8 cellular contexts compared by ENCODE assay signal in genomic region chr10:100183482-100183881, GRCh38. TPM values are rescaled to one million over a fixed set of nuclear protein-coding genes. Genes with fewer than 3 reads are reported as not detected.
DNase-seq lines count a peak whose midpoint lies in the region; ATAC-seq and TF ChIP-seq lines count a peak whose summit lies in the region.

No MANE protein-coding gene starts in this region.

- no peak for ATAC-seq in DND-41 (ENCODE audit: insufficient read depth, low read depth)
- no peak for ATAC-seq in HG02623 (IDR thresholded peaks at IDR 0.05; ENCODE audit: unreplicated experiment)
- ATAC-seq in GM21367 (IDR thresholded peaks at IDR 0.05; ENCODE audit: unreplicated experiment) = no peak

- H3K4me2 ChIP-seq in DND-41 (ENCODE audit: insufficient read depth, low read length) = peak overlapping the region; percentile 93

- TF ChIP-seq EP300 in tibial nerve (IDR thresholded peaks at IDR 0.05) = peak in 1 of 2 donors; percentile 18

- peak overlapping the region; percentile 100 for H3K4me3 Mint-ChIP-seq in activated naive CD8-positive, alpha-beta T cell

- H3K4me1 ChIP-seq in DND-41 (ENCODE audit: insufficient read depth, low read length) = peaks cover 44% of the 10 kb centered on the region
- peaks cover 37% of the 10 kb centered on the region for H3K4me1 ChIP-seq in mucosa of stomach (ENCODE audit: control insufficient read depth, insufficient read depth, low read length)
- peaks cover 0 to 64% (median 20%) of the 10 kb centered on the region in 4 donors for H3K4me1 ChIP-seq in tibial nerve

- peaks cover 53% of the 10 kb centered on the region for H3K36me3 ChIP-seq in DND-41 (ENCODE audit: insufficient read depth, low read length)
- H3K36me3 ChIP-seq in mucosa of stomach (ENCODE audit: control insufficient read depth, insufficient read depth, low read length) = no peaks in the 10 kb centered on the region
- peaks cover 0 to 41% (median 0%) of the 10 kb centered on the region in 3 donors for H3K36me3 ChIP-seq in tibial nerve

- DNase-seq in DND-41 = no peak
- peak; percentile 92 for DNase-seq in NB4 (ENCODE audit: low read depth)
- DNase-seq in tibial nerve (ENCODE audit: low spot score in 2 of 2) = no peak
- DNase-seq in ureter (ENCODE audit: low spot score) = no peak

- H3K27ac ChIP-seq in DND-41 (ENCODE audit: low read length) = no peak overlapping the region; the same call in 1 of the 2 replicates
- no peak overlapping the region for H3K27ac ChIP-seq in tibial nerve

- peaks cover 3% of the 10 kb centered on the region for H3K36me3 Mint-ChIP-seq in activated naive CD8-positive, alpha-beta T cell

- peak overlapping the region; percentile 90 for H3K9ac ChIP-seq in DND-41 (ENCODE audit: low read depth, low read length)
- peak overlapping the region; percentile 93 for H3K9ac ChIP-seq in mucosa of stomach (ENCODE audit: low read length)

- no peak overlapping the region for H2AFZ ChIP-seq in DND-41 (ENCODE audit: low read depth, low read length)

- peak overlapping the region in 1 of 2 experiments; percentile 86; a peak in 1 of 4 replicates for H3K4me3 ChIP-seq in DND-41 (ENCODE audit: low read depth in 1 of 2, low read length in 2 of 2)
- H3K4me3 ChIP-seq in NB4 (ENCODE audit: low read depth, low read length) = peak overlapping the region; percentile 79
- no peak overlapping the region for H3K4me3 ChIP-seq in mucosa of stomach (ENCODE audit: low read length)
- H3K4me3 ChIP-seq in tibial nerve = no peak overlapping the region

- H3K27me3 ChIP-seq in DND-41 (ENCODE audit: insufficient read depth, low read length, poor library complexity) (no peaks in the 10 kb centered on the region), mucosa of stomach (ENCODE audit: control insufficient read depth, insufficient read depth, low read length) (no peaks in the 10 kb centered on the region), tibial nerve (no peaks in the 10 kb centered on the region)

- peaks cover 58% of the 10 kb centered on the region for H3K4me1 Mint-ChIP-seq in activated naive CD8-positive, alpha-beta T cell (ENCODE audit: low read depth)

- TF ChIP-seq CTCF in DND-41 (IDR thresholded peaks at IDR 0.05; ENCODE audit: borderline replicate concordance, extremely low read depth, low read length, poor library complexity, severe bottlenecking) (no peak), NB4 (IDR thresholded peaks at IDR 0.05; ENCODE audit: low read depth, low read length) (no peak), tibial nerve (IDR thresholded peaks at IDR 0.05) (no peak)

- no peak overlapping the region for H3K27ac Mint-ChIP-seq in activated naive CD8-positive, alpha-beta T cell

- TF ChIP-seq POLR2A in NB4 (IDR thresholded peaks at IDR 0.05; ENCODE audit: extremely low read depth, insufficient read length) = peak; percentile 53
- TF ChIP-seq POLR2A in tibial nerve (IDR thresholded peaks at IDR 0.05) = no peak

- H3K79me2 ChIP-seq in DND-41 (ENCODE audit: insufficient read depth, low read length) = peaks cover 91% of the 10 kb centered on the region

- no peaks in the 10 kb centered on the region for H3K27me3 Mint-ChIP-seq in activated naive CD8-positive, alpha-beta T cell

- peaks cover 11% of the 10 kb centered on the region for H4K20me1 ChIP-seq in DND-41 (ENCODE audit: insufficient read depth, low read length)

- WGBS in tibial nerve, 2 donors = 59 to 66% methylated on average over 3 of the region's 3 CpGs

- H3K9me3 ChIP-seq in DND-41 (ENCODE audit: insufficient read depth, low read length, severe bottlenecking) (no peaks in the 10 kb centered on the region), mucosa of stomach (ENCODE audit: control insufficient read depth, low read length) (no peaks in the 10 kb centered on the region), tibial nerve (no peaks in the 10 kb centered on the region)

- H3K9me3 Mint-ChIP-seq in activated naive CD8-positive, alpha-beta T cell (ENCODE audit: low read depth) = no peaks in the 10 kb centered on the region

RNA-seq across cellular contexts. Expression of gene ERLIN1, which starts 2.3 kb away (rescaled TPM):
- total RNA-seq in tibial nerve (10 to 100 TPM; 15.5 to 27.9 (median 25.0) TPM), ureter (42.8 TPM)

RNA-seq across cellular contexts. Expression of gene CHUK, which starts 45.9 kb away (rescaled TPM):
- total RNA-seq in tibial nerve (10 to 100 TPM; 15.5 to 23.4 (median 19.4) TPM), ureter (17.6 TPM)
